ENCODE assay signal across 2 cellular contexts in the genomic region with DNA sequence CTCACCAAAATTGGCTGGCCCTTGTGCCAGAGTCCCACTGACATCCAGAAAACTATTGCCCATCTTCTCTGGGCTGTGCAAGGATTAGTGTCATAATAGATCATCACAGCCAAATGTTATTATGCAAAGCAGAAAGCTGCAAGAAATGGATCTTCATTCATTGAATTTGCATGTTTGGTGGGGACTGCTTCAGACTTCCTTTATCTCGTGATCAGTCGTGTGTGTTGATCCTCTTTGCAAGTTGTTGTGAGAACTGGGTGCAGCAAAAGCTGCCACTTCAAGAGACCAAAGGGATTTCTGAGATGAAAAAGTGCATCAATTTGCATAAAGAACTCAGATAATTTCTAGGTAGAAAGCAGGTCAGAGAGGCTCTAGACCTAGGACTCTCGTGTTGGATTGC. TPM values are rescaled to one million over a fixed set of nuclear protein-coding genes. Genes with fewer than 3 reads are reported as not detected.
"Had no signal": no experiment of that assay in that cellular context is flagged by ENCODE, and none has a peak within 500 bp of the region (broad histone marks: within the 10 kb centered on the region; RNA-seq: fewer than 3 reads in every experiment).

No MANE protein-coding gene starts in this region.

RNA-seq across cellular contexts. Expression of a gene that starts 52.2 kb away (rescaled TPM):
- total RNA-seq: osteoblast, smooth muscle cell had no signal
